Comparison of ENCODE assay signal across 10 cellular contexts in genomic region chr1:84442747-84443646, GRCh38. TPM values are rescaled to one million over a fixed set of nuclear protein-coding genes. Genes with fewer than 3 reads are reported as not detected.
A peak's percentile ranks its signal among the peaks of the same experiment; 100 is the strongest.
DNase-seq lines count a peak whose midpoint lies in the region; ATAC-seq, FAIRE-seq and TF ChIP-seq lines count a peak whose summit lies in the region.
"Not testable (repeated sequence)": the region's sequence is repeated elsewhere in the genome, so short reads cannot be mapped to it uniquely, and the experiment has no call there.
"Had no signal": no experiment of that assay in that cellular context is flagged by ENCODE, and none has a peak within 500 bp of the region (broad histone marks: within the 10 kb centered on the region; RNA-seq: fewer than 3 reads in every experiment).

No MANE protein-coding gene starts in this region.

- TF ChIP-seq POLR2A in GM12878 (IDR thresholded peaks at IDR 0.05; ENCODE audit: low read depth, low read length) = not testable (repeated sequence)

- SMC1A ChIA-PET in GM12878 (lab: Charles Lee; ENCODE audit: uncharacterized antibody, unreplicated experiment) = interaction anchor here (0.7 to 3.2 kb wide), 30 partner anchors 9 to 317 kb away, joined by 3 to 23 read pairs (median 4); partner anchors contain the start of genes CTBS and RPF1

- DNase-seq in DMS153 (lab: John Stamatoyannopoulos, UW) (peak; percentile 64), NCI-H2107 treated with DMSO at 0.1 percent for 48 hours (lab: John Stamatoyannopoulos, UW; ENCODE audit: unreplicated experiment) (peak; percentile 7), T-helper 22 cell (ENCODE audit: low read depth) (peak; percentile 21), activated T-cell treated with anti-CD3 and anti-CD28 coated beads for 24 hours (ENCODE audit: low read depth) (peak; percentile 25), mucosa of descending colon (peak; percentile 54 to 58 (median 58))
- DNase-seq in GM12878 (ENCODE audit: low read depth, low spot score) = not testable (repeated sequence)
- DNase-seq in stimulated activated naive CD8-positive, alpha-beta T cell treated with anti-CD3 and anti-CD28 coated beads, Interleukin-15, Interleukin-2, amounts not matched to agents 100 U/mL and 50 U/mL, for 24 hours = peak; percentile 44

- H3K36me3 ChIP-seq in GM12878 (ENCODE audit: control insufficient read depth in 2 of 2, insufficient read depth in 2 of 2, low read length in 1 of 2); mucosa of descending colon (ENCODE audit: low read depth): not testable (repeated sequence)

- RAD21 ChIA-PET in GM12878 (lab: Charles Lee; ENCODE audit: unreplicated experiment) = interaction anchor here (0.7 to 3.1 kb wide), 22 partner anchors 10 to 333 kb away, joined by 3 to 25 read pairs (median 4); partner anchors contain the start of genes CTBS, GNG5 and SPATA1

- H3K27me3 ChIP-seq in GM12878 (replicated peaks in 1 of 2; ENCODE audit: control insufficient read depth in 2 of 2, insufficient read depth in 2 of 2, low read length in 1 of 2) = not testable (repeated sequence)

- H3K4me1 ChIP-seq in GM12878 (ENCODE audit: control insufficient read depth, insufficient read depth, low read length); mucosa of descending colon (ENCODE audit: low read depth): not testable (repeated sequence)

- TF ChIP-seq CTCF in GM12878 (IDR thresholded peaks at IDR 0.05 in 2 of 3, conservative IDR thresholded peaks at IDR 0.05 in 1 of 3; ENCODE audit: control insufficient read depth in 2 of 3, extremely low read depth in 1 of 3, insufficient read depth in 1 of 3, low read depth in 3 of 3, low read length in 3 of 3); mucosa of descending colon (IDR thresholded peaks at IDR 0.05): not testable (repeated sequence)

- not testable (repeated sequence) for BruUV-seq in GM12878 (replicated peaks; lab: Mats Ljungman, UMichigan)

- H3K4me2 ChIP-seq in GM12878 (ENCODE audit: control insufficient read depth, insufficient read depth) = not testable (repeated sequence)

- H3K27ac ChIP-seq in GM12878 (ENCODE audit: control insufficient read depth, insufficient read depth) = not testable (repeated sequence)

- not testable (repeated sequence) for H2AFZ ChIP-seq in GM12878 (ENCODE audit: control insufficient read depth, low read depth, low read length)

- POLR2A ChIA-PET in GM12878 (lab: Charles Lee) = interaction anchor here (1.2 kb wide), 1 partner anchor 182 kb away, joined by 5 read pairs; no protein-coding TSS in a partner anchor

- 65% methylated on average over 7 of the region's 7 CpGs for WGBS in GM12878 (ENCODE audit: insufficient coverage, insufficient replicate concordance, low lambda C conversion rate, missing lambda C conversion rate)

- CTCF ChIA-PET in GM12878 (lab: Yijun Ruan, JAX) = interaction anchor here (0.9 to 4.0 kb wide), 25 partner anchors 9 to 511 kb away, joined by 3 to 34 read pairs (median 6); partner anchors contain the start of gene RPF1

- H3K9me3 ChIP-seq in GM12878 (replicated peaks; ENCODE audit: control insufficient read depth, insufficient read depth, low read length); mucosa of descending colon: not testable (repeated sequence)

- in situ Hi-C loops in GM12878 (cut with MboI) = loop anchor here (5.0 kb wide), 1 partner anchor 99 kb away; no protein-coding TSS in a partner anchor

- H3K9ac ChIP-seq in GM12878 (ENCODE audit: control insufficient read depth, insufficient read depth, low read length) = not testable (repeated sequence)

- intact Hi-C loops in GM12878 (cut with micrococcal nuclease; ENCODE audit: unreplicated experiment) = loop anchor here (1.0 to 2.0 kb wide), 5 partner anchors 36 to 494 kb away; partner anchors contain the start of gene RPF1
- intact Hi-C loops in mucosa of descending colon (cut with DNase I, micrococcal nuclease) = loop anchor here in 1 of 2 donors (10.0 kb wide), 1 partner anchor 162 kb away; no protein-coding TSS in a partner anchor

- FAIRE-seq in GM12878 (lab: Jason Lieb, UNC) = not testable (repeated sequence)

- TF ChIP-seq RAD21 in GM12878 (IDR thresholded peaks at IDR 0.05; ENCODE audit: insufficient read depth, low read depth, low read length) = not testable (repeated sequence)

- not testable (repeated sequence) for H4K20me1 ChIP-seq in GM12878 (ENCODE audit: control insufficient read depth, insufficient read depth)

- TF ChIP-seq EP300 in GM12878 (IDR thresholded peaks at IDR 0.05; ENCODE audit: borderline replicate concordance in 1 of 2, control insufficient read depth in 1 of 2, low read depth in 2 of 2, low read length in 2 of 2) = not testable (repeated sequence)

- ATAC-seq in HG02759 (IDR thresholded peaks at IDR 0.05; ENCODE audit: unreplicated experiment) (peak; percentile 24), GM12878 (peak; percentile 67), mucosa of descending colon (peak; percentile 75)
- ATAC-seq in stimulated activated naive CD8-positive, alpha-beta T cell treated with anti-CD3 and anti-CD28 coated beads, Interleukin-15, Interleukin-2, amounts not matched to agents 100 U/mL and 50 U/mL, for 24 hours = peak; percentile 88

- H3K79me2 ChIP-seq in GM12878 (ENCODE audit: control insufficient read depth, insufficient read depth, low read length) = not testable (repeated sequence)

- H3K4me3 ChIP-seq in GM12878, mucosa of descending colon: not testable (repeated sequence)

RNA-seq across cellular contexts. Expression of gene RPF1, which starts 36.1 kb away (rescaled TPM):
- total RNA-seq in GM12878 (2013; cell fraction: nucleolus; rRNA removed) = 18.0 and 19.0 TPM in 2 replicates
- total RNA-seq in GM12878 (2014; rRNA removed) (59.8 and 60.1 TPM in 2 replicates), GM12878 (2014; rRNA removed; fragmentation: Illumina TruSeq; extraction: Trizol) (72.2 and 78.9 TPM in 2 replicates), GM12878 (2021) (36.6 and 37.0 TPM in 2 replicates), mucosa of descending colon (10 to 100 TPM; 24.3 to 28.8 (median 25.8) TPM)
- 20.1 TPM for polyA plus RNA-seq in GM12878 (2011; ENCODE audit: low read depth)
- polyA plus RNA-seq in GM12878 (2011; rRNA removed) (48.4 and 66.7 TPM in 2 replicates), GM12878 (2014; fragmentation: Illumina TruSeq; extraction: Trizol) (97.5 and 98.3 TPM in 2 replicates), GM12878 (2014; fragmentation: Nextera tagmentation; extraction: Ambion mirVana) (10 to 100 TPM; 45.0 to 45.5 TPM), GM12878 (2014; rRNA removed) (61.8 and 72.8 TPM in 2 replicates), GM12878 (2016; fragmentation: Nextera tagmentation; extraction: Ambion mirVana) (10 to 100 TPM; 54.6 to 57.7 TPM)
- 19.2 and 20.2 TPM in 2 replicates for polyA plus RNA-seq in GM12878 (2011; cell fraction: cytosol; rRNA removed)
- polyA plus RNA-seq in GM12878 (2011; cell fraction: nucleus; rRNA removed) = 14.7 and 18.0 TPM in 2 replicates
- 25.4 and 29.4 TPM in 2 replicates for polyA plus RNA-seq in GM12878 (2012)
- 8.2 and 11.8 TPM in 2 replicates for polyA minus RNA-seq in GM12878 (2011; rRNA and poly(A)+ RNA removed)
- 4.8 and 7.4 TPM in 2 replicates for polyA minus RNA-seq in GM12878 (2011; cell fraction: cytosol; rRNA and poly(A)+ RNA removed)
- 5.1 and 7.6 TPM in 2 replicates for polyA minus RNA-seq in GM12878 (2011; cell fraction: nucleus; rRNA and poly(A)+ RNA removed)

RNA-seq across cellular contexts. Expression of gene DNASE2B, which starts 44.7 kb away (rescaled TPM):
- not detected in 2 replicates for total RNA-seq in GM12878 (2013; cell fraction: nucleolus; rRNA removed)
- total RNA-seq in GM12878 (2014; rRNA removed) = not detected in 2 replicates
- not detected in 2 replicates for total RNA-seq in GM12878 (2014; rRNA removed; fragmentation: Illumina TruSeq; extraction: Trizol)
- not detected in 2 replicates for total RNA-seq in GM12878 (2021)
- polyA plus RNA-seq in GM12878 (2011; ENCODE audit: low read depth) = not detected
- not detected in 2 replicates for polyA plus RNA-seq in GM12878 (2011; rRNA removed)
- not detected in 2 replicates for polyA plus RNA-seq in GM12878 (2011; cell fraction: cytosol; rRNA removed)
- not detected in 2 replicates for polyA plus RNA-seq in GM12878 (2011; cell fraction: nucleus; rRNA removed)
- polyA plus RNA-seq in GM12878 (2012) = not detected in 2 replicates
- polyA plus RNA-seq in GM12878 (2014; fragmentation: Illumina TruSeq; extraction: Trizol) = not detected in 2 replicates
- not detected for polyA plus RNA-seq in GM12878 (2014; fragmentation: Nextera tagmentation; extraction: Ambion mirVana)
- polyA plus RNA-seq in GM12878 (2014; rRNA removed) = not detected in 2 replicates
- not detected for polyA plus RNA-seq in GM12878 (2016; fragmentation: Nextera tagmentation; extraction: Ambion mirVana)
- polyA minus RNA-seq in GM12878 (2011; rRNA and poly(A)+ RNA removed) = not detected in 2 replicates
- not detected in 2 replicates for polyA minus RNA-seq in GM12878 (2011; cell fraction: cytosol; rRNA and poly(A)+ RNA removed)
- not detected in 2 replicates for polyA minus RNA-seq in GM12878 (2011; cell fraction: nucleus; rRNA and poly(A)+ RNA removed)
- 1 to 10 TPM in 1 of 3 donors, under 1 TPM in 1, not detected in 1; 0.87 to 1.0 TPM for total RNA-seq in mucosa of descending colon
- total RNA-seq: aorta, sciatic nerve had no signal

Comparison
In these comparisons a context has a peak if more than half of its experiments do, and no peak if none do; other contexts are left out.
1. ATAC-seq: peak in every context shown above with its lines; median percentile 88 in stimulated activated naive CD8-positive, alpha-beta T cell treated with anti-CD3 and anti-CD28 coated beads, Interleukin-15, Interleukin-2, amounts not matched to agents 100 U/mL and 50 U/mL, for 24 hours; 75 in mucosa of descending colon; 67 in GM12878; 24 in HG02759.